In the genomic region with DNA sequence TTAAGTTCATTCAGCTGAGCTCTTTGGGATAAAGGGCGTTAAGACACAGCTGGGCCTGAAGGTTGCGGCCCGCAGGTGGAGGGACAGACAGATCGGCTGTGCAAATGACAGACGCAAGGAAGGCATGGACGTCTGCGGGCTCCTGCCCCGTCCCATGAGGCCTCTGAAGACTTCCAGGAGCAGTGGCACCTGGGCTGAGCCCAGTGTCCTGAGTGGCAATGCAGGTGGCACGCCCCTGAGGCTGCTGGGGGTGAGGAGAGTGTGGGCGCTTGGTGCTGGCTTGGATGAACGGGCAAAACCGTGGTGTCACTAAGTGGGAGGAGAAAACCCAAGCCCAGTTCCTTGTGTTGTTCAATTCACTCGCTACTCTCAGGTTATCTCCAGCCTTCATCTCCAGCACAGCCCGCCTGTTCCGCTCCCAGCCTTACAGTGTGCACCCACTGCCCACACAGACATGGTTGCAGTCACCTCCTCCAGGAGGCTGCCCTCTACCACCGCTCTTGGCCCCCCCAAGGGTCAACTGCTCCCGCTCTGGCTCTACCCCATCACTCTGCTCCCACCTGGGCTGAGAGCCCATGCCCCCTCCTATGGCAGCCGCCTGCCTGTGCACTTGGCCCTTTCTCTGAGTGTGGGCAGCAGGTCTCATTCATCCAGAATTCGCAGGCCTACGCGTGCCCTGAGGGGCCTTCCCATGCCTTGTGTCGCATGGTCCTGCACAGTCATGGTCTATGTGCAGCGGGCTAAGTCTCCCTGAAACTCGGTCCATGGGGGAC, we compare ENCODE assay signal across 14 cellular contexts.
"Had no signal": no experiment of that assay in that cellular context is flagged by ENCODE, and none has a peak within 500 bp of the region (broad histone marks: within the 10 kb centered on the region; RNA-seq: fewer than 3 reads in every experiment).

No MANE protein-coding gene starts in this region.

- ATAC-seq: activated CD8-positive, alpha-beta T cell treated with anti-CD3 and anti-CD28 coated beads, Interleukin-2, amount 10 ng/mL, durations not matched to agents 7 days and 5 days had no signal

- DNase-seq: activated CD4-positive, alpha-beta T cell treated with anti-CD3 and anti-CD28 coated beads, Interleukin-2, amount 10 ng/mL, durations not matched to agents 24 days and 14 days; activated naive CD4-positive, alpha-beta T cell treated with Interleukin-2 at 50 U/mL for 16 hours; activated T-cell treated with anti-CD3 and anti-CD28 coated beads, Interleukin-2, amount 50 U/mL, for 24 hours; cerebellar nuclear complex; occipital lobe; stimulated activated CD4-positive, alpha-beta T cell treated with anti-CD3 and anti-CD28 coated beads, Interleukin-15, amount 100 ng/mL, for 24 hours; stimulated activated CD4-positive, alpha-beta T cell treated with anti-CD3 and anti-CD28 coated beads, Interleukin-2, amount 100 ng/mL, for 48 hours; T-helper 1 cell; T-helper 9 cell had no signal

- H3K4me3 Mint-ChIP-seq: activated CD4-positive, alpha-beta T cell treated with anti-CD3 and anti-CD28 coated beads, Interleukin-2, amount 10 ng/mL, durations not matched to agents 24 days and 14 days; activated CD8-positive, alpha-beta T cell treated with anti-CD3 and anti-CD28 coated beads, Interleukin-2, amount 10 ng/mL, durations not matched to agents 7 days and 5 days; activated T-cell treated with anti-CD3 and anti-CD28 coated beads, Interleukin-2, amount 50 U/mL, for 24 hours; dendritic cell treated with granulocyte-macrophage colony-stimulating factor and Interleukin-4, amounts not matched to agents 40 ng/mL and 50 ng/mL, for 4 days; nephron had no signal

- H3K27ac Mint-ChIP-seq: activated CD4-positive, alpha-beta T cell treated with anti-CD3 and anti-CD28 coated beads, Interleukin-2, amount 10 ng/mL, durations not matched to agents 24 days and 14 days; activated CD8-positive, alpha-beta T cell treated with anti-CD3 and anti-CD28 coated beads, Interleukin-2, amount 10 ng/mL, durations not matched to agents 7 days and 5 days; activated T-cell treated with anti-CD3 and anti-CD28 coated beads, Interleukin-2, amount 50 U/mL, for 24 hours; activated T-helper 2 cell treated with anti-CD3 and anti-CD28 coated beads, Interferon-gamma antibody, Interleukin-2, Interleukin-4, amounts not matched to agents 10 μg/mL and 5 μg/mL and 100 μg/mL, durations not matched to agents 14 hours and 24 hours and 36 hours; dendritic cell treated with granulocyte-macrophage colony-stimulating factor and Interleukin-4, amounts not matched to agents 40 ng/mL and 50 ng/mL, for 4 days; nephron; progenitor cell of endocrine pancreas had no signal

- H3K9me3 Mint-ChIP-seq: activated CD4-positive, alpha-beta T cell treated with anti-CD3 and anti-CD28 coated beads, Interleukin-2, amount 10 ng/mL, durations not matched to agents 24 days and 14 days; activated T-cell treated with anti-CD3 and anti-CD28 coated beads, Interleukin-2, amount 50 U/mL, for 24 hours; activated T-helper 2 cell treated with anti-CD3 and anti-CD28 coated beads, Interferon-gamma antibody, Interleukin-2, Interleukin-4, amounts not matched to agents 10 μg/mL and 5 μg/mL and 100 μg/mL, durations not matched to agents 14 hours and 24 hours and 36 hours had no signal

- H3K27me3 Mint-ChIP-seq: activated T-cell treated with anti-CD3 and anti-CD28 coated beads, Interleukin-2, amount 50 U/mL, for 24 hours had no signal
